Comparison of ENCODE assay signal across 18 cellular contexts in the genomic region with DNA sequence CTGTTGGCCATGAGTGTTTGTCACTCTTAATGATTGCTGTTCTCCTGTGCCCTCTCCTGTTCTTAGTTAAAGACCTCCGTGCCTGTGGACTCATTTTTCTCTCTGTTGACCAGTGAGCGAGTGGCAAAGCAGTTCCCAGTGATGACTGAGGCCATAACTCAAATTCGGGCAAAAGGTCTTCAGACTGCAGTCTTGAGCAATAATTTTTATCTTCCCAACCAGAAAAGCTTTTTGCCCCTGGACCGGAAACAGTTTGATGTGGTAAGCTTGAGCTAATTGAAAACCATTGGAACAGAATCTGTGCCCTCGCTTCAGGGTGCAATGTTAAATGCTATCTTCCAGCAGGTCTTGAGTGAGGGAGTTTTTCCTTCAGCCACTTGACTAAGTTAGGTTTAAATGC.
"Had no signal": no experiment of that assay in that cellular context is flagged by ENCODE, and none has a peak within 500 bp of the region (broad histone marks: within the 10 kb centered on the region; RNA-seq: fewer than 3 reads in every experiment).

No MANE protein-coding gene starts in this region.

- H3K9ac ChIP-seq: parathyroid adenoma had no signal

- DNase-seq: activated CD4-positive, alpha-beta memory T cell treated with anti-CD3 and anti-CD28 coated beads, Interleukin-2, amount 10 ng/mL, durations not matched to agents 7 days and 5 days; activated CD4-positive, alpha-beta T cell treated with anti-CD3 and anti-CD28 coated beads for 36 hours; activated CD8-positive, alpha-beta memory T cell treated with anti-CD3 and anti-CD28 coated beads, Interleukin-2, amount 50 U/mL, for 48 hours; activated naive CD4-positive, alpha-beta T cell treated with Interleukin-2 at 50 U/mL for 16 hours; activated naive CD8-positive, alpha-beta T cell treated with anti-CD3 and anti-CD28 coated beads, Interleukin-2, amount 50 U/mL, for 24 hours; caudate nucleus; effector memory CD4-positive, alpha-beta T cell; hippocampal formation; kidney glomerular epithelial cell; lower lobe of right lung; naive B cell; retina; stimulated activated CD4-positive, alpha-beta T cell treated with anti-CD3 and anti-CD28 coated beads, Interleukin-4, amount 100 ng/mL, for 4 hours; stomach; WERI-Rb-1 had no signal

- ATAC-seq: activated CD4-positive, alpha-beta T cell treated with anti-CD3 and anti-CD28 coated beads for 36 hours; activated naive CD8-positive, alpha-beta T cell treated with anti-CD3 and anti-CD28 coated beads, Interleukin-2, amount 50 U/mL, for 24 hours; lower lobe of right lung had no signal

- H3K27me3 ChIP-seq: stomach had no signal

- H3K27ac ChIP-seq: coronary artery, lower lobe of right lung, parathyroid adenoma, skin epidermis, stomach, WERI-Rb-1 had no signal

- H3K4me1 ChIP-seq: lower lobe of right lung, stomach had no signal

- H2AFZ ChIP-seq: parathyroid adenoma had no signal

- H3K9me3 ChIP-seq: lower lobe of right lung, stomach had no signal

- H3K4me3 ChIP-seq: coronary artery, lower lobe of right lung, skin epidermis, stomach had no signal
